ENCODE assay signal across 7 cellular contexts in genomic region chr5:52787600-52788504, GRCh38. TPM values are rescaled to one million over a fixed set of nuclear protein-coding genes. Genes with fewer than 3 reads are reported as not detected.
DNase-seq lines count a peak whose midpoint lies in the region; FAIRE-seq and TF ChIP-seq lines count a peak whose summit lies in the region.

ITGA1 (plus strand) TSS chr5:52787916; CDS start chr5:52788354, 438 bp downstream.
PELO (plus strand) TSS chr5:52787916; CDS start chr5:52800395, 12,479 bp downstream.

- under 1% methylated on average over 61 of the region's 61 CpGs for WGBS in liver

- peak in 1 of 2 donors; percentile 55 for TF ChIP-seq RAD21 in liver (IDR thresholded peaks at IDR 0.05)

- CTCF ChIA-PET in HEK293 (lab: Yijun Ruan, JAX): interaction anchor here (0.6 to 4.2 kb wide), 14 partner anchors 8 to 236 kb away, joined by 3 to 20 read pairs (median 4); no protein-coding TSS in a partner anchor

- TF ChIP-seq CTCF in HEK293 (tag by site-specific recombination; IDR thresholded peaks at IDR 0.05) (peak; percentile 96), NB4 (IDR thresholded peaks at IDR 0.05; ENCODE audit: low read depth, low read length) (no peak), liver (IDR thresholded peaks at IDR 0.05; ENCODE audit: low read depth, low read length, missing input control) (peak; percentile 29)

- H3K27me3 ChIP-seq in liver (ENCODE audit: control insufficient read depth in 4 of 4, insufficient read depth in 4 of 4, low read length in 3 of 4): no peaks in the 10 kb centered on the region

- H3K4me1 ChIP-seq in HEK293 (ENCODE audit: control insufficient read depth, insufficient read depth, low read length) (no peaks in the 10 kb centered on the region), liver (ENCODE audit: control insufficient read depth in 4 of 4, insufficient read depth in 4 of 4, low read length in 3 of 4) (peaks cover 0 to 40% (median 31%) of the 10 kb centered on the region in 4 donors)

- H3K36me3 ChIP-seq in HEK293 (ENCODE audit: control insufficient read depth in 2 of 2, insufficient read depth in 1 of 2, low read length in 2 of 2) (no peaks in the 10 kb centered on the region), liver (ENCODE audit: control insufficient read depth in 4 of 4, insufficient read depth in 3 of 4, low read depth in 1 of 4, low read length in 3 of 4) (peaks cover 0 to 6% (median 0%) of the 10 kb centered on the region in 4 donors)

- H3K4me3 ChIP-seq in HEK293 (ENCODE audit: low read depth, low read length): peak within 1 kb of the TSS; percentile 77
- H3K4me3 ChIP-seq in NB4 (ENCODE audit: low read depth, low read length): peak within 1 kb of the TSS; percentile 47
- H3K4me3 ChIP-seq in liver (ENCODE audit: low read depth in 1 of 3, low read length in 3 of 3): peak within 1 kb of the TSS; percentile 78 to 99 (median 98)

- DNase-seq in GM12891 (ENCODE audit: insufficient read length, low spot score) (peak; percentile 21), NB4 (ENCODE audit: low read depth) (peak; percentile 60), dermis microvascular lymphatic vessel endothelial cell (ENCODE audit: low read depth in 2 of 2) (peak; percentile 52 to 83)
- DNase-seq in activated CD4-positive, alpha-beta T cell treated with anti-CD3 and anti-CD28 coated beads, Interleukin-2, amount 50 U/mL, for 1 hour: peak; percentile 25
- peak; percentile 20 to 43 for DNase-seq in stimulated activated CD4-positive, alpha-beta T cell treated with anti-CD3 and anti-CD28 coated beads, Interleukin-4, amount 100 ng/mL, for 4 hours

- POLR2A ChIA-PET in HEK293 (lab: Yijun Ruan, JAX): interaction anchor here (0.7 to 5.2 kb wide), 8 partner anchors 9 to 1300 kb away, joined by 3 to 57 read pairs (median 4); no protein-coding TSS in a partner anchor

- TF ChIP-seq POLR2A in GM12891 (IDR thresholded peaks at IDR 0.05; ENCODE audit: low read depth, low read length) (peak; percentile 36; the same call in 1 of the 2 replicates), NB4 (IDR thresholded peaks at IDR 0.05; ENCODE audit: extremely low read depth, insufficient read length) (no peak)

- H3K9me3 ChIP-seq in HEK293 (ENCODE audit: control insufficient read depth, insufficient read depth, low read depth, low read length) (no peaks in the 10 kb centered on the region), liver (ENCODE audit: control insufficient read depth in 4 of 4, low read length in 3 of 4) (no peaks in the 10 kb centered on the region)

- peak; percentile 75 for FAIRE-seq in GM12891 (lab: Jason Lieb, UNC)

- peak within 1 kb of the TSS; percentile 95 to 97 for H3K9ac ChIP-seq in liver (ENCODE audit: low read depth in 1 of 2, low read length in 2 of 2)

- H3K27ac ChIP-seq in HEK293 (ENCODE audit: extremely low read depth, low read depth, low read length) (peak within 1 kb of the TSS; percentile 80), liver (ENCODE audit: low read depth in 1 of 2, low read length in 2 of 2) (peak within 1 kb of the TSS; percentile 97 to 98)

TF ChIP-seq in GM12891, 5 proteins besides CTCF, POLR2A, EP300 and RAD21:
- TF ChIP-seq TAF1 (IDR thresholded peaks at IDR 0.05; ENCODE audit: low read depth, low read length) (peak; percentile 39; the same call in 1 of the 2 replicates), POU2F2 (IDR thresholded peaks at IDR 0.05; ENCODE audit: low read depth, low read length) (peak; percentile 59), POLR2AphosphoS5 (IDR thresholded peaks at IDR 0.05; ENCODE audit: low read depth, low read length) (peak; percentile 38; the same call in 1 of the 2 replicates), SPI1 (IDR thresholded peaks at IDR 0.05; ENCODE audit: low read depth, low read length) (no peak)

TF ChIP-seq in HEK293, 187 proteins besides CTCF, POLR2A, EP300 and RAD21 (continues in another document):
- TF ChIP-seq ZNF391 (tag by site-specific recombination; IDR thresholded peaks at IDR 0.05; ENCODE audit: borderline replicate concordance, low read depth) (no peak), ZBTB11 (tag by site-specific recombination; conservative IDR thresholded peaks at IDR 0.05; ENCODE audit: low read depth) (peak; percentile 32; the same call in 1 of the 2 replicates), ZBTB48 (tag by site-specific recombination; IDR thresholded peaks at IDR 0.05) (peak; percentile 94), KLF10 (tag by site-specific recombination; IDR thresholded peaks at IDR 0.05) (0 out of 2 replicates have a peak, but pooled peaks have one; percentile 5), ZNF133 (tag by site-specific recombination; IDR thresholded peaks at IDR 0.05) (no peak), ZNF571 (tag by site-specific recombination; IDR thresholded peaks at IDR 0.05) (no peak), GLIS2 (tag by site-specific recombination; IDR thresholded peaks at IDR 0.05) (peak; percentile 81), ZNF521 (tag by site-specific recombination; IDR thresholded peaks at IDR 0.05) (no peak), ZBTB20 (tag by site-specific recombination; IDR thresholded peaks at IDR 0.05) (peak; percentile 93)

TF ChIP-seq in liver, 16 proteins besides CTCF, POLR2A, EP300 and RAD21:
- TF ChIP-seq, protein P1, sequence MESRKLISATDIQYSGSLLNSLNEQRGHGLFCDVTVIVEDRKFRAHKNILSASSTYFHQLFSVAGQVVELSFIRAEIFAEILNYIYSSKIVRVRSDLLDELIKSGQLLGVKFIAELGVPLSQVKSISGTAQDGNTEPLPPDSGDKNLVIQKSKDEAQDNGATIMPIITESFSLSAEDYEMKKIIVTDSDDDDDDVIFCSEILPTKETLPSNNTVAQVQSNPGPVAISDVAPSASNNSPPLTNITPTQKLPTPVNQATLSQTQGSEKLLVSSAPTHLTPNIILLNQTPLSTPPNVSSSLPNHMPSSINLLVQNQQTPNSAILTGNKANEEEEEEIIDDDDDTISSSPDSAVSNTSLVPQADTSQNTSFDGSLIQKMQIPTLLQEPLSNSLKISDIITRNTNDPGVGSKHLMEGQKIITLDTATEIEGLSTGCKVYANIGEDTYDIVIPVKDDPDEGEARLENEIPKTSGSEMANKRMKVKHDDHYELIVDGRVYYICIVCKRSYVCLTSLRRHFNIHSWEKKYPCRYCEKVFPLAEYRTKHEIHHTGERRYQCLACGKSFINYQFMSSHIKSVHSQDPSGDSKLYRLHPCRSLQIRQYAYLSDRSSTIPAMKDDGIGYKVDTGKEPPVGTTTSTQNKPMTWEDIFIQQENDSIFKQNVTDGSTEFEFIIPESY (IDR thresholded peaks at IDR 0.05): peak; percentile 93
- TF ChIP-seq MAX (IDR thresholded peaks at IDR 0.05) (peak; percentile 97), GABPA (IDR thresholded peaks at IDR 0.05 in 1 of 2, conservative IDR thresholded peaks at IDR 0.05 in 1 of 2) (no peak), FOXA1 (IDR thresholded peaks at IDR 0.05) (peak; percentile 19), HNF4G (IDR thresholded peaks at IDR 0.05) (peak; percentile 95), RXRA (IDR thresholded peaks at IDR 0.05) (peak; percentile 89 to 90), YY1 (IDR thresholded peaks at IDR 0.05) (peak; percentile 95), HNF4A (conservative IDR thresholded peaks at IDR 0.05) (peak; percentile 98), NR2F2 (IDR thresholded peaks at IDR 0.05) (peak; percentile 67), FOXA2 (IDR thresholded peaks at IDR 0.05) (no peak), JUND (IDR thresholded peaks at IDR 0.05) (peak; percentile 86 to 92), EGR1 (IDR thresholded peaks at IDR 0.05; ENCODE audit: low read depth in 2 of 2) (peak in 1 of 2 donors; percentile 60), ATF3 (IDR thresholded peaks at IDR 0.05) (no peak), TAF1 (conservative IDR thresholded peaks at IDR 0.05) (peak; percentile 87), SP1 (IDR thresholded peaks at IDR 0.05) (peak; percentile 97)
- TF ChIP-seq, protein P2, sequence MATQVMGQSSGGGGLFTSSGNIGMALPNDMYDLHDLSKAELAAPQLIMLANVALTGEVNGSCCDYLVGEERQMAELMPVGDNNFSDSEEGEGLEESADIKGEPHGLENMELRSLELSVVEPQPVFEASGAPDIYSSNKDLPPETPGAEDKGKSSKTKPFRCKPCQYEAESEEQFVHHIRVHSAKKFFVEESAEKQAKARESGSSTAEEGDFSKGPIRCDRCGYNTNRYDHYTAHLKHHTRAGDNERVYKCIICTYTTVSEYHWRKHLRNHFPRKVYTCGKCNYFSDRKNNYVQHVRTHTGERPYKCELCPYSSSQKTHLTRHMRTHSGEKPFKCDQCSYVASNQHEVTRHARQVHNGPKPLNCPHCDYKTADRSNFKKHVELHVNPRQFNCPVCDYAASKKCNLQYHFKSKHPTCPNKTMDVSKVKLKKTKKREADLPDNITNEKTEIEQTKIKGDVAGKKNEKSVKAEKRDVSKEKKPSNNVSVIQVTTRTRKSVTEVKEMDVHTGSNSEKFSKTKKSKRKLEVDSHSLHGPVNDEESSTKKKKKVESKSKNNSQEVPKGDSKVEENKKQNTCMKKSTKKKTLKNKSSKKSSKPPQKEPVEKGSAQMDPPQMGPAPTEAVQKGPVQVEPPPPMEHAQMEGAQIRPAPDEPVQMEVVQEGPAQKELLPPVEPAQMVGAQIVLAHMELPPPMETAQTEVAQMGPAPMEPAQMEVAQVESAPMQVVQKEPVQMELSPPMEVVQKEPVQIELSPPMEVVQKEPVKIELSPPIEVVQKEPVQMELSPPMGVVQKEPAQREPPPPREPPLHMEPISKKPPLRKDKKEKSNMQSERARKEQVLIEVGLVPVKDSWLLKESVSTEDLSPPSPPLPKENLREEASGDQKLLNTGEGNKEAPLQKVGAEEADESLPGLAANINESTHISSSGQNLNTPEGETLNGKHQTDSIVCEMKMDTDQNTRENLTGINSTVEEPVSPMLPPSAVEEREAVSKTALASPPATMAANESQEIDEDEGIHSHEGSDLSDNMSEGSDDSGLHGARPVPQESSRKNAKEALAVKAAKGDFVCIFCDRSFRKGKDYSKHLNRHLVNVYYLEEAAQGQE (IDR thresholded peaks at IDR 0.05): peak; percentile 86

RNA-seq across cellular contexts. Expression of gene ITGA1, which starts in this region (rescaled TPM):
- polyA plus RNA-seq in GM12891 (2012; ENCODE audit: low read depth, missing spikeins): 2.1 TPM
- 61.1 and 176 TPM in 2 replicates for total RNA-seq in dermis microvascular lymphatic vessel endothelial cell
- 100 to 1,000 TPM in 1 of 2 donors, 10 to 100 TPM in 1; 47.0 to 187 TPM for total RNA-seq in liver
- 10 to 100 TPM; 24.2 to 50.1 TPM for polyA plus RNA-seq in liver

RNA-seq across cellular contexts. Expression of gene PELO, which starts in this region (rescaled TPM):
- 6.0 TPM for polyA plus RNA-seq in GM12891 (2012; ENCODE audit: low read depth, missing spikeins)
- 23.0 and 26.6 TPM in 2 replicates for total RNA-seq in dermis microvascular lymphatic vessel endothelial cell
- total RNA-seq in liver: 10 to 100 TPM; 10.1 to 21.9 TPM
- polyA plus RNA-seq in liver: 10 to 100 TPM; 11.0 to 24.6 TPM

Comparison
In these comparisons a context has a peak if more than half of its experiments do, and no peak if none do; other contexts are left out.
1. Peak in every context shown above with its lines: DNase-seq, H3K4me3 ChIP-seq and H3K27ac ChIP-seq.
2. H3K4me3 ChIP-seq: peak in every context shown above with its lines; median percentile 98 in liver; 77 in HEK293; 47 in NB4.